ENCODE assay signal across 17 cellular contexts in the genomic region with DNA sequence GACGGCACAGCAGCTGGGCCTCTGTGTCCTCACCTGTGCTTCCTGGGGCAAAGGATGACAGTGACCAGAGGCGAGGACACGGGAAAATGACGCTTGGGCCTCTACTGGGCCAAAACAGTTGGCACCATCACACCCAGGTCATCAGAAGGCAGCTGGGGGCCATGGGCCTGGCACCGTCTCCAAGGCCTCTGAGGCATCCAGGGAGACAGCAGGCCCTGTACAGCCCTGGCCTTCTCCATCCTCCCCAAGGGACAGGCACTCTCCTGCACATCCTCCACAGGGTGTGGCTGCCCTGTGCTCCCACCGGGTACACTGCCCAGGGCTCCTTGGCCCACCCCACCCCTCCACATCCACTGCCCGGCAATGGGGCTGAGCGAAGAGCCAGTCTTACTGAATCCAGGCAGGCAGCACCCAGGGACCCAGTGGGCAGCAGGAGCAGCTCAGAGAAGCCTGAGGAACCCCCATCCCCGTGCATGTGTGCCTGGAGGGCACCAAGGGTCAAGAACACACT. TPM values are rescaled to one million over a fixed set of nuclear protein-coding genes. Genes with fewer than 3 reads are reported as not detected.
DNase-seq lines count a peak whose midpoint lies in the region; ATAC-seq and TF ChIP-seq lines count a peak whose summit lies in the region.
"Had no signal": no experiment of that assay in that cellular context is flagged by ENCODE, and none has a peak within 500 bp of the region (broad histone marks: within the 10 kb centered on the region; RNA-seq: fewer than 3 reads in every experiment).

No MANE protein-coding gene starts in this region.

- TF ChIP-seq CTCF in chondrocyte (IDR thresholded peaks at IDR 0.05), result no peak
- TF ChIP-seq CTCF in lung (IDR thresholded peaks at IDR 0.05; ENCODE audit: control extremely low read depth, extremely low read depth), result no peak
- no peak for TF ChIP-seq CTCF in transverse colon (IDR thresholded peaks at IDR 0.05)

- H3K9me2 ChIP-seq in Karpas-422 (replicated peaks; ENCODE audit: insufficient read depth, low read length), result no peaks in the 10 kb centered on the region

- 82 to 91% methylated on average over 9 of the region's 9 CpGs for WGBS in lung, 2 donors
- WGBS in transverse colon (ENCODE audit: low coverage in 1 of 2), 2 donors, result 86% methylated on average over 9 of the region's 9 CpGs; no CpG with 5 or more reads in 1 of the 2 donors

- H2AFZ ChIP-seq in Karpas-422 (ENCODE audit: low read length), result no peak overlapping the region

- peaks cover 76% of the 10 kb centered on the region for H4K20me1 ChIP-seq in Karpas-422 (ENCODE audit: insufficient read depth, low read depth, low read length)

- H3K27me3 ChIP-seq in NT2/D1 (ENCODE audit: insufficient read depth, insufficient read length), result no peaks in the 10 kb centered on the region
- no peaks in the 10 kb centered on the region for H3K27me3 ChIP-seq in lung (ENCODE audit: control insufficient read depth, insufficient read depth)
- H3K27me3 ChIP-seq in transverse colon, result no peaks in the 10 kb centered on the region
- H3K27me3 ChIP-seq in Karpas-422 (ENCODE audit: low read length), result no peaks in the 10 kb centered on the region

- H3K27ac Mint-ChIP-seq in chondrocyte (ENCODE audit: unreplicated experiment), result no peak overlapping the region
- H3K27ac Mint-ChIP-seq: activated CD8-positive, alpha-beta T cell treated with anti-CD3 and anti-CD28 coated beads for 36 hours; activated naive CD8-positive, alpha-beta T cell treated with anti-CD3 and anti-CD28 coated beads, Interleukin-2, amount 50 U/mL, for 24 hours; dendritic cell treated with granulocyte-macrophage colony-stimulating factor and Interleukin-4, amounts not matched to agents 40 ng/mL and 50 ng/mL, for 4 days; stimulated activated naive CD8-positive, alpha-beta T cell treated with anti-CD3 and anti-CD28 coated beads, Interleukin-15, Interleukin-2, amounts not matched to agents 100 ng/mL and 50 ng/mL, for 24 hours had no signal

- peaks cover 8% of the 10 kb centered on the region for H3K36me3 Mint-ChIP-seq in chondrocyte (ENCODE audit: low read depth)

- H3K4me1 ChIP-seq in NT2/D1 (ENCODE audit: insufficient read depth, insufficient read length) (peaks cover 28% of the 10 kb centered on the region), lung (ENCODE audit: control insufficient read depth in 2 of 2, insufficient read depth in 2 of 2, low read length in 2 of 2) (peaks cover 0 to 26% of the 10 kb centered on the region in 2 donors), transverse colon (peaks cover 9 to 35% (median 16%) of the 10 kb centered on the region in 4 donors), Karpas-422 (ENCODE audit: low read length) (peaks cover 21% of the 10 kb centered on the region)

- H3K4me3 Mint-ChIP-seq in chondrocyte (ENCODE audit: unreplicated experiment), result no peak overlapping the region
- H3K4me3 Mint-ChIP-seq: activated CD8-positive, alpha-beta T cell treated with anti-CD3 and anti-CD28 coated beads for 36 hours; activated naive CD8-positive, alpha-beta T cell treated with anti-CD3 and anti-CD28 coated beads, Interleukin-2, amount 50 U/mL, for 24 hours; dendritic cell treated with granulocyte-macrophage colony-stimulating factor and Interleukin-4, amounts not matched to agents 40 ng/mL and 50 ng/mL, for 4 days; stimulated activated naive CD8-positive, alpha-beta T cell treated with anti-CD3 and anti-CD28 coated beads, Interleukin-15, Interleukin-2, amounts not matched to agents 100 ng/mL and 50 ng/mL, for 24 hours had no signal

- H3K36me3 ChIP-seq in NT2/D1 (ENCODE audit: insufficient read depth, insufficient read length, low read length), result peaks cover 46% of the 10 kb centered on the region
- H3K36me3 ChIP-seq in lung (ENCODE audit: control insufficient read depth in 2 of 2, insufficient read depth in 2 of 2, low read length in 2 of 2), result peaks cover 0 to 18% of the 10 kb centered on the region in 2 donors
- H3K36me3 ChIP-seq in transverse colon, result no peaks in the 10 kb centered on the region
- H3K36me3 ChIP-seq in Karpas-422 (ENCODE audit: insufficient read depth, low read length), result peaks cover 26% of the 10 kb centered on the region

- ATAC-seq in lung (ENCODE audit: insufficient read depth, low FRiP score) (no peak), HG02884 (IDR thresholded peaks at IDR 0.05; ENCODE audit: unreplicated experiment) (no peak)
- ATAC-seq: activated CD8-positive, alpha-beta T cell treated with anti-CD3 and anti-CD28 coated beads for 36 hours; activated naive CD8-positive, alpha-beta T cell treated with anti-CD3 and anti-CD28 coated beads, Interleukin-2, amount 50 U/mL, for 24 hours; HCT116 had no signal

- DNase-seq in NT2/D1 (ENCODE audit: low read depth, low spot score) (no peak), chondrocyte (ENCODE audit: low spot score) (peak; percentile 83), lung (ENCODE audit: low spot score) (peak; percentile 26), transverse colon (peak; percentile 4), Karpas-422 (no peak), LoVo (ENCODE audit: low spot score) (no peak)
- DNase-seq: activated CD8-positive, alpha-beta T cell treated with anti-CD3 and anti-CD28 coated beads for 36 hours; activated naive CD8-positive, alpha-beta T cell treated with anti-CD3 and anti-CD28 coated beads, Interleukin-2, amount 50 U/mL, for 24 hours; GF-D8; MV-4-11; NCI-H2171 treated with DMSO at 0.1 percent for 48 hours; stimulated activated CD4-positive, alpha-beta T cell treated with anti-CD3 and anti-CD28 coated beads, Interleukin-4, amount 100 ng/mL, for 1 hour; T-helper 2 cell had no signal

- H3K9ac ChIP-seq in NT2/D1 (ENCODE audit: insufficient read length, low read depth) (peak overlapping the region; percentile 56), Karpas-422 (ENCODE audit: low read length) (no peak overlapping the region)

- peaks cover 19% of the 10 kb centered on the region for H3K4me1 Mint-ChIP-seq in chondrocyte (ENCODE audit: low read depth)

- no peak for TF ChIP-seq POLR2A in transverse colon (IDR thresholded peaks at IDR 0.05)

- no peak for TF ChIP-seq EP300 in transverse colon (IDR thresholded peaks at IDR 0.05; ENCODE audit: low read depth)

- intact Hi-C loops in transverse colon (cut with DNase I; ENCODE audit: low total_unique reads), result no loop called here

- H3K79me2 ChIP-seq in Karpas-422 (ENCODE audit: low read length), result peaks cover 76% of the 10 kb centered on the region

- H3K9me3 Mint-ChIP-seq in chondrocyte (ENCODE audit: low read depth), result no peaks in the 10 kb centered on the region
- H3K9me3 Mint-ChIP-seq: activated CD8-positive, alpha-beta T cell treated with anti-CD3 and anti-CD28 coated beads for 36 hours; activated naive CD8-positive, alpha-beta T cell treated with anti-CD3 and anti-CD28 coated beads, Interleukin-2, amount 50 U/mL, for 24 hours; dendritic cell treated with granulocyte-macrophage colony-stimulating factor and Interleukin-4, amounts not matched to agents 40 ng/mL and 50 ng/mL, for 4 days; stimulated activated naive CD8-positive, alpha-beta T cell treated with anti-CD3 and anti-CD28 coated beads, Interleukin-15, Interleukin-2, amounts not matched to agents 100 ng/mL and 50 ng/mL, for 24 hours had no signal

- H3K27ac ChIP-seq in lung (ENCODE audit: low read depth in 1 of 2, low read length in 1 of 2) (peak overlapping the region in 1 of 2 donors; percentile 1), transverse colon (no peak overlapping the region), Karpas-422 (ENCODE audit: low read length) (no peak overlapping the region)

- no peak overlapping the region for H3K4me2 ChIP-seq in Karpas-422 (ENCODE audit: low read depth, low read length, poor library complexity, severe bottlenecking)

- no peaks in the 10 kb centered on the region for H3K27me3 Mint-ChIP-seq in chondrocyte (ENCODE audit: low read depth)
- H3K27me3 Mint-ChIP-seq: activated CD8-positive, alpha-beta T cell treated with anti-CD3 and anti-CD28 coated beads for 36 hours; activated naive CD8-positive, alpha-beta T cell treated with anti-CD3 and anti-CD28 coated beads, Interleukin-2, amount 50 U/mL, for 24 hours; dendritic cell treated with granulocyte-macrophage colony-stimulating factor and Interleukin-4, amounts not matched to agents 40 ng/mL and 50 ng/mL, for 4 days; stimulated activated naive CD8-positive, alpha-beta T cell treated with anti-CD3 and anti-CD28 coated beads, Interleukin-15, Interleukin-2, amounts not matched to agents 100 ng/mL and 50 ng/mL, for 24 hours had no signal

- H3K4me3 ChIP-seq in NT2/D1 (ENCODE audit: insufficient read length, low read depth) (no peak overlapping the region), lung (no peak overlapping the region), transverse colon (no peak overlapping the region), Karpas-422 (ENCODE audit: low read length) (no peak overlapping the region)

- in situ Hi-C loops in transverse colon (cut with MboI; ENCODE audit: low pct_ligation_motif_present in 1 of 4, low pct_unique_long_range_greater_than_20kb in 1 of 4, low sequenced_read_pairs in 3 of 4), result no loop called here

- H3K9me3 ChIP-seq in NT2/D1 (ENCODE audit: insufficient read depth, low read length), result no peaks in the 10 kb centered on the region
- H3K9me3 ChIP-seq in lung (ENCODE audit: control insufficient read depth in 2 of 2, insufficient read depth in 1 of 2, low read length in 1 of 2), result no peaks in the 10 kb centered on the region
- no peaks in the 10 kb centered on the region for H3K9me3 ChIP-seq in transverse colon
- H3K9me3 ChIP-seq in Karpas-422 (ENCODE audit: low read length), result no peaks in the 10 kb centered on the region

RNA-seq across cellular contexts. Expression of gene LPCAT1, which starts 4.1 kb away (rescaled TPM):
- total RNA-seq in chondrocyte (39.9 to 49.4 TPM (median 46.4 TPM) in 3 replicates), lung (100 to 1,000 TPM; 320 to 565 TPM), transverse colon (10 to 100 TPM in 3 of 4 donors, 1 to 10 TPM in 1; 10.0 to 50.5 (median 21.0) TPM)
- 100 to 1,000 TPM; 198 to 669 TPM for polyA plus RNA-seq in lung
- 115 and 124 TPM in 2 replicates for total RNA-seq in Karpas-422 (2014; rRNA removed; shearing (Covaris generic); ENCODE audit: low replicate concordance)

Comparison
In these comparisons a context has a peak if more than half of its experiments do, and no peak if none do; other contexts are left out.
1. DNase-seq: peak in chondrocyte (single experiment), lung (single experiment) and transverse colon (single experiment); none in NT2/D1 (single experiment), Karpas-422 (single experiment) and LoVo (single experiment).